ENCODE assay signal across 1 cellular context in genomic region chr7:87609946-87610345, GRCh38.
TF ChIP-seq lines count a peak whose summit lies in the region.

No MANE protein-coding gene starts in this region.

TF ChIP-seq in GM23338, 12 proteins besides CTCF, POLR2A, EP300 and RAD21 (continued from another document):
- TF ChIP-seq, protein P1, sequence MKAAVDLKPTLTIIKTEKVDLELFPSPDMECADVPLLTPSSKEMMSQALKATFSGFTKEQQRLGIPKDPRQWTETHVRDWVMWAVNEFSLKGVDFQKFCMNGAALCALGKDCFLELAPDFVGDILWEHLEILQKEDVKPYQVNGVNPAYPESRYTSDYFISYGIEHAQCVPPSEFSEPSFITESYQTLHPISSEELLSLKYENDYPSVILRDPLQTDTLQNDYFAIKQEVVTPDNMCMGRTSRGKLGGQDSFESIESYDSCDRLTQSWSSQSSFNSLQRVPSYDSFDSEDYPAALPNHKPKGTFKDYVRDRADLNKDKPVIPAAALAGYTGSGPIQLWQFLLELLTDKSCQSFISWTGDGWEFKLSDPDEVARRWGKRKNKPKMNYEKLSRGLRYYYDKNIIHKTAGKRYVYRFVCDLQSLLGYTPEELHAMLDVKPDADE (IDR thresholded peaks at IDR 0.05) = no peak
- TF ChIP-seq STAT1 (IDR thresholded peaks at IDR 0.05; ENCODE audit: unreplicated experiment) (no peak), EZH2phosphoT487 (IDR thresholded peaks at IDR 0.05; ENCODE audit: unreplicated experiment) (no peak)
- TF ChIP-seq, protein P2, sequence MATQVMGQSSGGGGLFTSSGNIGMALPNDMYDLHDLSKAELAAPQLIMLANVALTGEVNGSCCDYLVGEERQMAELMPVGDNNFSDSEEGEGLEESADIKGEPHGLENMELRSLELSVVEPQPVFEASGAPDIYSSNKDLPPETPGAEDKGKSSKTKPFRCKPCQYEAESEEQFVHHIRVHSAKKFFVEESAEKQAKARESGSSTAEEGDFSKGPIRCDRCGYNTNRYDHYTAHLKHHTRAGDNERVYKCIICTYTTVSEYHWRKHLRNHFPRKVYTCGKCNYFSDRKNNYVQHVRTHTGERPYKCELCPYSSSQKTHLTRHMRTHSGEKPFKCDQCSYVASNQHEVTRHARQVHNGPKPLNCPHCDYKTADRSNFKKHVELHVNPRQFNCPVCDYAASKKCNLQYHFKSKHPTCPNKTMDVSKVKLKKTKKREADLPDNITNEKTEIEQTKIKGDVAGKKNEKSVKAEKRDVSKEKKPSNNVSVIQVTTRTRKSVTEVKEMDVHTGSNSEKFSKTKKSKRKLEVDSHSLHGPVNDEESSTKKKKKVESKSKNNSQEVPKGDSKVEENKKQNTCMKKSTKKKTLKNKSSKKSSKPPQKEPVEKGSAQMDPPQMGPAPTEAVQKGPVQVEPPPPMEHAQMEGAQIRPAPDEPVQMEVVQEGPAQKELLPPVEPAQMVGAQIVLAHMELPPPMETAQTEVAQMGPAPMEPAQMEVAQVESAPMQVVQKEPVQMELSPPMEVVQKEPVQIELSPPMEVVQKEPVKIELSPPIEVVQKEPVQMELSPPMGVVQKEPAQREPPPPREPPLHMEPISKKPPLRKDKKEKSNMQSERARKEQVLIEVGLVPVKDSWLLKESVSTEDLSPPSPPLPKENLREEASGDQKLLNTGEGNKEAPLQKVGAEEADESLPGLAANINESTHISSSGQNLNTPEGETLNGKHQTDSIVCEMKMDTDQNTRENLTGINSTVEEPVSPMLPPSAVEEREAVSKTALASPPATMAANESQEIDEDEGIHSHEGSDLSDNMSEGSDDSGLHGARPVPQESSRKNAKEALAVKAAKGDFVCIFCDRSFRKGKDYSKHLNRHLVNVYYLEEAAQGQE (IDR thresholded peaks at IDR 0.05; ENCODE audit: unreplicated experiment) = no peak
